ENCODE assay signal across 8 cellular contexts in the genomic region with DNA sequence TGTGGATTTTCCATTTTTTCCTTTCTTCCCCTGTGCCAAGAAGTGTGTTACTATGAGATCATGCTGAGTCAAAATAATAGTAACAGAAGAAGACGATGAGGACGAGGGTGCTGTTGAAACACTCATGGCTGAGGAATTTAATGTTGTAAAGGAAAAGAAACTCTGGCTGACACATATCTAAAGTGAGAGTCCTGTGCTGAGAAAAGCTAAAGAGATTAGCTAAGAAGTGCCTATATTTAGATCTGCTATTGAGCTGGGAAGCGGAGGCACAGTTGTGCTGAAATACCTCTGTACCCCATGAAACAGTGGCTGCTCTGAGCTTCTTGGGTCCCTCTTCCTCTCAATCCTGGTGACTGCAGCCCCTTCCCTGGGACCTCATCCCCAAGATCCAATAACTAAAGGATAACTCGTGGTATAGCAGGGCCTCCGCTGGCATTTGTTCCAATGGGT. TPM values are rescaled to one million over a fixed set of nuclear protein-coding genes. Genes with fewer than 3 reads are reported as not detected.
DNase-seq lines count a peak whose midpoint lies in the region; ATAC-seq and TF ChIP-seq lines count a peak whose summit lies in the region.

No MANE protein-coding gene starts in this region.

- TF ChIP-seq POLR2A in transverse colon (IDR thresholded peaks at IDR 0.05), result no peak
- no peak for TF ChIP-seq POLR2A in body of pancreas (IDR thresholded peaks at IDR 0.05)

- in situ Hi-C loops in transverse colon (cut with MboI; ENCODE audit: low pct_ligation_motif_present in 1 of 4, low pct_unique_long_range_greater_than_20kb in 1 of 4, low sequenced_read_pairs in 3 of 4), result no loop called here

- intact Hi-C loops in transverse colon (cut with DNase I; ENCODE audit: low total_unique reads) (no loop called here), body of pancreas (cut with DNase I) (no loop called here)

- DNase-seq in GM12865 (ENCODE audit: low read depth) (peak; percentile 85), foreskin fibroblast (peak; percentile 70 to 85), transverse colon (no peak), NCI-H510A (lab: John Stamatoyannopoulos, UW) (no peak), body of pancreas (no peak), Kasumi-1 (lab: John Stamatoyannopoulos, UW) (no peak)
- peak; percentile 50 for DNase-seq in T-helper 2 cell treated with Interferon-gamma antibody and Interleukin-4, amounts not matched to agents 5 μg/mL and 100 μg/mL, for 36 hours (ENCODE audit: low spot score)

- H3K27ac ChIP-seq in transverse colon, result peak overlapping the region; percentile 49 to 60 (median 53)
- H3K27ac ChIP-seq in body of pancreas, result no peak overlapping the region

- H3K27me3 Mint-ChIP-seq in T-helper 2 cell treated with Interferon-gamma antibody and Interleukin-4, amounts not matched to agents 5 μg/mL and 100 μg/mL, for 36 hours (ENCODE audit: low read depth), result no peaks in the 10 kb centered on the region

- H3K4me3 ChIP-seq in GM12865 (ENCODE audit: low read depth, low read length) (peak overlapping the region; percentile 57), foreskin fibroblast (ENCODE audit: low read depth in 1 of 2, low read length in 2 of 2) (no peak overlapping the region), transverse colon (no peak overlapping the region), body of pancreas (no peak overlapping the region)

- H3K4me3 Mint-ChIP-seq in T-helper 2 cell treated with Interferon-gamma antibody and Interleukin-4, amounts not matched to agents 5 μg/mL and 100 μg/mL, for 36 hours, result peak overlapping the region; percentile 85

- H3K36me3 Mint-ChIP-seq in T-helper 2 cell treated with Interferon-gamma antibody and Interleukin-4, amounts not matched to agents 5 μg/mL and 100 μg/mL, for 36 hours (ENCODE audit: low read depth), result peaks cover 24% of the 10 kb centered on the region

- peak; percentile 27 for ATAC-seq in HG02610 (IDR thresholded peaks at IDR 0.05; ENCODE audit: unreplicated experiment)
- no peak for ATAC-seq in body of pancreas

- H3K27me3 ChIP-seq in transverse colon, result no peaks in the 10 kb centered on the region
- no peaks in the 10 kb centered on the region for H3K27me3 ChIP-seq in body of pancreas

- peak overlapping the region; percentile 97 for H3K27ac Mint-ChIP-seq in T-helper 2 cell treated with Interferon-gamma antibody and Interleukin-4, amounts not matched to agents 5 μg/mL and 100 μg/mL, for 36 hours

- no peaks in the 10 kb centered on the region for H3K9me3 ChIP-seq in transverse colon
- H3K9me3 ChIP-seq in body of pancreas, result no peaks in the 10 kb centered on the region

- H3K4me1 ChIP-seq in transverse colon, result peaks cover 0 to 7% (median 6%) of the 10 kb centered on the region in 4 donors
- H3K4me1 ChIP-seq in body of pancreas, result peaks cover 5% of the 10 kb centered on the region

- H3K9me3 Mint-ChIP-seq in T-helper 2 cell treated with Interferon-gamma antibody and Interleukin-4, amounts not matched to agents 5 μg/mL and 100 μg/mL, for 36 hours, result no peaks in the 10 kb centered on the region

- 69 to 77% methylated on average over 5 of the region's 5 CpGs for WGBS in transverse colon (ENCODE audit: low coverage in 1 of 2), 2 donors
- 82 to 83% methylated on average over 5 of the region's 5 CpGs for WGBS in body of pancreas, 2 donors

- H3K4me1 Mint-ChIP-seq in T-helper 2 cell treated with Interferon-gamma antibody and Interleukin-4, amounts not matched to agents 5 μg/mL and 100 μg/mL, for 36 hours (ENCODE audit: low read depth), result peaks cover 57% of the 10 kb centered on the region

- no peak for TF ChIP-seq EP300 in transverse colon (IDR thresholded peaks at IDR 0.05; ENCODE audit: low read depth)

- H3K36me3 ChIP-seq in transverse colon (no peaks in the 10 kb centered on the region), body of pancreas (replicated peaks in 1 of 2; ENCODE audit: insufficient read depth in 1 of 2, low read depth in 2 of 2) (no peaks in the 10 kb centered on the region)

- TF ChIP-seq CTCF in GM12865 (IDR thresholded peaks at IDR 0.05; ENCODE audit: insufficient read depth, low read depth, low read length, missing control alignments) (no peak), foreskin fibroblast (IDR thresholded peaks at IDR 0.05; ENCODE audit: low read depth, low read length) (no peak), transverse colon (IDR thresholded peaks at IDR 0.05) (no peak), body of pancreas (IDR thresholded peaks at IDR 0.05) (no peak)

RNA-seq across cellular contexts. Expression of gene SYTL3, which starts 1.1 kb away (rescaled TPM):
- 1 to 10 TPM; 2.4 to 6.4 (median 2.9) TPM for total RNA-seq in transverse colon
- 1 to 10 TPM; 1.3 to 1.8 TPM for total RNA-seq in body of pancreas

RNA-seq across cellular contexts. Expression of gene DYNLT1, which starts 4.2 kb away (rescaled TPM):
- total RNA-seq in transverse colon, result 100 to 1,000 TPM in 2 of 4 donors, 10 to 100 TPM in 1, 1 to 10 TPM in 1; 2.8 to 104 (median 75.5) TPM
- total RNA-seq in body of pancreas, result 10 to 100 TPM; 36.1 to 39.2 TPM

Comparison
In these comparisons a context has a peak if more than half of its experiments do, and no peak if none do; other contexts are left out.
1. DNase-seq: peak in GM12865 (single experiment), T-helper 2 cell treated with Interferon-gamma antibody and Interleukin-4, amounts not matched to agents 5 μg/mL and 100 μg/mL, for 36 hours (single experiment) and foreskin fibroblast (2 of 2); none in transverse colon (single experiment), NCI-H510A (single experiment), body of pancreas (0 of 4) and Kasumi-1 (0 of 2).
2. H3K27ac ChIP-seq: peak in transverse colon (4 of 4); none in body of pancreas (0 of 4).